ENCODE assay signal across 10 cellular contexts in genomic region chr1:59674605-59675004, GRCh38.
DNase-seq lines count a peak whose midpoint lies in the region; ATAC-seq and TF ChIP-seq lines count a peak whose summit lies in the region.
"Had no signal": no experiment of that assay in that cellular context is flagged by ENCODE, and none has a peak within 500 bp of the region (broad histone marks: within the 10 kb centered on the region; RNA-seq: fewer than 3 reads in every experiment).

No MANE protein-coding gene starts in this region.

- intact Hi-C loops in sciatic nerve (cut with DNase I), result no loop called here

- WGBS in gastroesophageal sphincter (ENCODE audit: low coverage in 1 of 2), 2 donors, result 81 to 82% methylated on average over 3 of the region's 3 CpGs

- H3K4me3 ChIP-seq in HEK293 (ENCODE audit: low read depth, low read length) (no peak overlapping the region), gastroesophageal sphincter (no peak overlapping the region)
- H3K4me3 ChIP-seq: SJSA1 had no signal

- H3K36me3 ChIP-seq in HEK293 (ENCODE audit: control insufficient read depth in 2 of 2, insufficient read depth in 1 of 2, low read length in 2 of 2), result no peaks in the 10 kb centered on the region
- H3K36me3 ChIP-seq in gastroesophageal sphincter, result no peaks in the 10 kb centered on the region
- H3K36me3 ChIP-seq: SJSA1 had no signal

- H3K27ac ChIP-seq in HEK293 (ENCODE audit: extremely low read depth, low read depth, low read length) (no peak overlapping the region), gastroesophageal sphincter (peak overlapping the region; percentile 53 to 76 (median 68))
- H3K27ac ChIP-seq: SJSA1 had no signal

- no peak for TF ChIP-seq POLR2A in gastroesophageal sphincter (IDR thresholded peaks at IDR 0.05)

- POLR2A ChIA-PET in HEK293 (lab: Yijun Ruan, JAX), result no interaction called here

- TF ChIP-seq EP300 in gastroesophageal sphincter (IDR thresholded peaks at IDR 0.05), result no peak

- ATAC-seq in gastroesophageal sphincter, result peak; percentile 53
- ATAC-seq in sciatic nerve, result peak; percentile 74
- ATAC-seq in HG03457 (IDR thresholded peaks at IDR 0.05; ENCODE audit: unreplicated experiment), result no peak

- H3K9me3 ChIP-seq in HEK293 (ENCODE audit: control insufficient read depth, insufficient read depth, low read depth, low read length) (no peaks in the 10 kb centered on the region), gastroesophageal sphincter (no peaks in the 10 kb centered on the region)

- peaks cover 10% of the 10 kb centered on the region; the same call in 1 of the 2 replicates for H3K4me1 ChIP-seq in HEK293 (ENCODE audit: control insufficient read depth, insufficient read depth, low read length)
- H3K4me1 ChIP-seq in gastroesophageal sphincter, result peaks cover 16 to 67% (median 22%) of the 10 kb centered on the region in 3 donors

- TF ChIP-seq CTCF in HEK293 (tag by site-specific recombination; IDR thresholded peaks at IDR 0.05) (no peak), gastroesophageal sphincter (IDR thresholded peaks at IDR 0.05) (no peak), GM10266 (IDR thresholded peaks at IDR 0.05; ENCODE audit: control insufficient read depth, insufficient read depth, low read depth, missing control alignments) (no peak)

- CTCF ChIA-PET in HEK293 (lab: Yijun Ruan, JAX), result interaction anchor here (1.3 kb wide), 1 partner anchor 24 kb away, joined by 4 read pairs; no protein-coding TSS in a partner anchor

- H3K27me3 ChIP-seq in gastroesophageal sphincter, result no peaks in the 10 kb centered on the region
- H3K27me3 ChIP-seq: SJSA1 had no signal

- peak; percentile 81 for DNase-seq in SKM-1 (lab: John Stamatoyannopoulos, UW; ENCODE audit: unreplicated experiment)
- no peak for DNase-seq in sciatic nerve (ENCODE audit: low spot score)
- DNase-seq in GM10266 (ENCODE audit: extremely low spot score), result no peak
- no peak for DNase-seq in AG08396 (ENCODE audit: low spot score)
- DNase-seq in ecto neural progenitor cell (ENCODE audit: low spot score), result no peak
- DNase-seq: stimulated activated CD4-positive, alpha-beta T cell treated with anti-CD3 and anti-CD28 coated beads, Interleukin-2, amount 100 ng/mL, for 48 hours had no signal

TF ChIP-seq in HEK293, 187 proteins besides CTCF, POLR2A, EP300 and RAD21:
- TF ChIP-seq SETDB1 (IDR thresholded peaks at IDR 0.05; ENCODE audit: insufficient read length, low read length), result peak; percentile 43
- TF ChIP-seq SCRT2 (tag by site-specific recombination; IDR thresholded peaks at IDR 0.05), result no peak
